In the genomic region with DNA sequence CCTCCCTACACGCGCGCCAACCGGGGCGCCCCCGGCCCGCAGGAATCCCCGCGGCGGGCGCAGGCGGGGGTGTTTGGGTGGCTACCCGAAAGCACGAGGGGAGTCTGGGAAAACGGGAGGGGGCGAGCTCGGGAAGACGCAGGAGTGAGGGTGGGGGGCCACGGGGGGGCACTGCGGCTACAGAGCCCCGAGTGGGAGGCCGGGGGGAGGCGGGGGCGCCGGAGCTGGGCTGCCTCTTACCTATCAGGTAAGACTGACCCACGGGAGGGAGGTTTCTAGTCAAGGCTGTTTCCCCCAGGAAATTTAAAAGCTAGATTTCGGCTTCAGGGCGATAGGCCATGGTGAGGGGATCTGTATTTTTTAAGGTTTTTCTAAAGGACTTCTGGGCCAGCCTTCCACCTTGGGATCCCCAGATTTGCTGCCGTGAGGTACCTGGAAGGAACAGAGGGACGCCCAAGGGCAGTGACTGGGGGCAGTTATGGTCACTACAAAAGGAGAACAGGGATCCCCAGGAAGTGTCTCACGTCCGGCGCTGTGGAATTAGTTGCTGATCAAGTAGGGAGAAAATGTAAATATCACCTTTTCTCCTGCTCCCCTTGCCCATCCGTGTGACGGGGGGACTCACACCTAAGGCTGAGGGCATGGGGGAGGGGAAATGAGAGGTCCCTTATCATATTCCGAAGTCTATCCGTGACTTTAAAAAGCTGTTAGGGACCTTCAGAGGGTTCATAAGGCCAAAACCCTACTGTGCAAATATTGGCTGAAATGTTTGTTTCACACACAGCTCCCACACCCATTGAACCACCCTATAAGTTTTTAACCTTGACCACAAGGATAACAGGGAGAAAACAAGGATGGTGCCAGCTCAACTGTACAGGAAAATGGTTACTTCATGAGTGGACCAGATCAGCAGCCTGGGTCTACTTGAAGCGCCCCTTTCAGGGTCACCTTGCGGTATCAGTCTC, we compare ENCODE assay signal across 1 cellular context.
TF ChIP-seq lines count a peak whose summit lies in the region.

No MANE protein-coding gene starts in this region.

TF ChIP-seq in SK-N-SH treated with all-trans-retinoic acid at 6 μM for 48 hours, 23 proteins besides CTCF, POLR2A, EP300 and RAD21 (continued from another document):
- TF ChIP-seq, protein P1, sequence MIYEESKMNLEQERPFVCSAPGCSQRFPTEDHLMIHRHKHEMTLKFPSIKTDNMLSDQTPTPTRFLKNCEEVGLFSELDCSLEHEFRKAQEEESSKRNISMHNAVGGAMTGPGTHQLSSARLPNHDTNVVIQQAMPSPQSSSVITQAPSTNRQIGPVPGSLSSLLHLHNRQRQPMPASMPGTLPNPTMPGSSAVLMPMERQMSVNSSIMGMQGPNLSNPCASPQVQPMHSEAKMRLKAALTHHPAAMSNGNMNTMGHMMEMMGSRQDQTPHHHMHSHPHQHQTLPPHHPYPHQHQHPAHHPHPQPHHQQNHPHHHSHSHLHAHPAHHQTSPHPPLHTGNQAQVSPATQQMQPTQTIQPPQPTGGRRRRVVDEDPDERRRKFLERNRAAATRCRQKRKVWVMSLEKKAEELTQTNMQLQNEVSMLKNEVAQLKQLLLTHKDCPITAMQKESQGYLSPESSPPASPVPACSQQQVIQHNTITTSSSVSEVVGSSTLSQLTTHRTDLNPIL (CRISPR knock-in tag; IDR thresholded peaks at IDR 0.05; ENCODE audit: low read depth) = no peak
